ENCODE assay signal across 17 cellular contexts in genomic region chr11:3089236-3090061, GRCh38. TPM values are rescaled to one million over a fixed set of nuclear protein-coding genes. Genes with fewer than 3 reads are reported as not detected.
DNase-seq lines count a peak whose midpoint lies in the region; ATAC-seq, FAIRE-seq and TF ChIP-seq lines count a peak whose summit lies in the region.
"Had no signal": no experiment of that assay in that cellular context is flagged by ENCODE, and none has a peak within 500 bp of the region (broad histone marks: within the 10 kb centered on the region; RNA-seq: fewer than 3 reads in every experiment).

No MANE protein-coding gene starts in this region.

- no peak overlapping the region for H3K4me3 Mint-ChIP-seq in activated CD8-positive, alpha-beta T cell treated with anti-CD3 and anti-CD28 coated beads, Interleukin-2, amount 10 ng/mL, durations not matched to agents 7 days and 5 days
- no peak overlapping the region for H3K4me3 Mint-ChIP-seq in mesothelial cell of epicardium
- H3K4me3 Mint-ChIP-seq: CD8-positive, alpha-beta T cell; GM23338 had no signal

- intact Hi-C loops in psoas muscle (cut with DNase I), result loop anchor here in 1 of 2 donors (2.0 kb wide), 1 partner anchor 53 kb away; no protein-coding TSS in a partner anchor

- no peaks in the 10 kb centered on the region for H3K9me3 Mint-ChIP-seq in activated CD8-positive, alpha-beta T cell treated with anti-CD3 and anti-CD28 coated beads, Interleukin-2, amount 10 ng/mL, durations not matched to agents 7 days and 5 days (ENCODE audit: insufficient read depth)
- no peaks in the 10 kb centered on the region for H3K9me3 Mint-ChIP-seq in mesothelial cell of epicardium
- H3K9me3 Mint-ChIP-seq: CD8-positive, alpha-beta T cell; GM23338 had no signal

- H3K18ac ChIP-seq in H1 (ENCODE audit: extremely low read depth, low read length), result no peak overlapping the region

- no peak overlapping the region for H3K4ac ChIP-seq in H1 (replicated peaks; ENCODE audit: insufficient read length, low read depth, low read length)

- H3K23me2 ChIP-seq in H1 (ENCODE audit: low read depth, low read length), result no peaks in the 10 kb centered on the region

- H3K27ac ChIP-seq in H1 (ENCODE audit: low read depth, low read length) (no peak overlapping the region), psoas muscle (peak overlapping the region; percentile 36)

- H3K79me1 ChIP-seq in H1 (ENCODE audit: low read depth, low read length), result no peaks in the 10 kb centered on the region

- H3K4me3 ChIP-seq in H1 (ENCODE audit: extremely low read depth in 1 of 4, insufficient read depth in 2 of 4, low read depth in 3 of 4, low read length in 4 of 4), result no peak overlapping the region
- H3K4me3 ChIP-seq in psoas muscle, result no peak overlapping the region
- H3K4me3 ChIP-seq: BLaER1 treated with 17β-estradiol and CSF1 and Interleukin-3, amounts not matched to agents 10 nM and 100 nM; GM23338 had no signal

- no peak for TF ChIP-seq CTCF in GM20000 (IDR thresholded peaks at IDR 0.05; ENCODE audit: extremely low read depth, missing control alignments)
- TF ChIP-seq CTCF in H1 (IDR thresholded peaks at IDR 0.05; ENCODE audit: control extremely low read depth in 1 of 3, insufficient read depth in 1 of 3, low read depth in 1 of 3, low read length in 3 of 3), result no peak
- no peak for TF ChIP-seq CTCF in psoas muscle (IDR thresholded peaks at IDR 0.05)
- no peak for TF ChIP-seq CTCF in mesothelial cell of epicardium (IDR thresholded peaks at IDR 0.05; ENCODE audit: unreplicated experiment)

- no peaks in the 10 kb centered on the region for H3K9me3 ChIP-seq in H1 (ENCODE audit: insufficient read depth in 2 of 2, low read depth in 1 of 2, low read length in 1 of 2)
- no peaks in the 10 kb centered on the region for H3K9me3 ChIP-seq in psoas muscle
- H3K9me3 ChIP-seq: BLaER1 treated with 17β-estradiol and CSF1 and Interleukin-3, amounts not matched to agents 10 nM and 100 nM had no signal

- H3K23ac ChIP-seq in H1 (ENCODE audit: insufficient read length), result no peak overlapping the region

- FAIRE-seq in H1 (lab: Jason Lieb, UNC), result no peak

- no peak overlapping the region for H4K91ac ChIP-seq in H1 (replicated peaks; ENCODE audit: insufficient read length, low read length)

- TF ChIP-seq RAD21 in H1 (IDR thresholded peaks at IDR 0.05 in 1 of 2, conservative IDR thresholded peaks at IDR 0.05 in 1 of 2; ENCODE audit: low read depth in 2 of 2, low read length in 2 of 2), result no peak

- H3K36me3 ChIP-seq in H1 (ENCODE audit: control insufficient read depth in 2 of 4, insufficient read depth in 4 of 4, low read length in 3 of 4), result no peaks in the 10 kb centered on the region
- H3K36me3 ChIP-seq in psoas muscle (ENCODE audit: insufficient read depth in 1 of 2, low read depth in 1 of 2), result peaks cover 0 to 3% of the 10 kb centered on the region in 2 donors

- no peak overlapping the region for H2BK15ac ChIP-seq in H1 (ENCODE audit: low read length)

- H2BK20ac ChIP-seq in H1 (ENCODE audit: low read length), result no peak overlapping the region

- no peak overlapping the region for H2AFZ ChIP-seq in H1 (ENCODE audit: low read length)
- H2AFZ ChIP-seq: GM23338 had no signal

- no peak for TF ChIP-seq EP300 in H1 (IDR thresholded peaks at IDR 0.05; ENCODE audit: borderline replicate concordance in 1 of 2, low read depth in 2 of 2, low read length in 2 of 2)

- 0 out of 2 replicates have a peak overlapping the region, but pooled peaks have one; percentile 40 for H4K8ac ChIP-seq in H1 (ENCODE audit: extremely low read depth, insufficient read depth, low read length)

- no peaks in the 10 kb centered on the region for H3K79me2 ChIP-seq in H1 (ENCODE audit: control insufficient read depth in 1 of 2, insufficient read depth in 2 of 2, low read length in 2 of 2)

- no peaks in the 10 kb centered on the region for H3K36me3 Mint-ChIP-seq in activated CD8-positive, alpha-beta T cell treated with anti-CD3 and anti-CD28 coated beads, Interleukin-2, amount 10 ng/mL, durations not matched to agents 7 days and 5 days (ENCODE audit: low read depth)
- peaks cover 6% of the 10 kb centered on the region for H3K36me3 Mint-ChIP-seq in mesothelial cell of epicardium
- H3K36me3 Mint-ChIP-seq: CD8-positive, alpha-beta T cell had no signal

- no peak overlapping the region for H2BK5ac ChIP-seq in H1 (ENCODE audit: low read depth, low read length)

- no peak overlapping the region for H3K14ac ChIP-seq in H1 (ENCODE audit: insufficient read length)

- no peak overlapping the region for H3K56ac ChIP-seq in H1 (replicated peaks; ENCODE audit: insufficient read length, low read depth, low read length)

- H3K9ac ChIP-seq in H1 (replicated peaks in 1 of 4; ENCODE audit: extremely low read depth in 1 of 4, low read depth in 3 of 4, low read length in 3 of 4), result no peak overlapping the region

- no peak for TF ChIP-seq POLR2A in H1 (IDR thresholded peaks at IDR 0.05; ENCODE audit: control extremely low read depth in 1 of 2, low read depth in 2 of 2, low read length in 2 of 2)

- no peak overlapping the region for H2AK5ac ChIP-seq in H1 (ENCODE audit: low read depth, low read length)

- DNase-seq in GM03348 (ENCODE audit: low spot score) (peak; percentile 5), GM20000 (ENCODE audit: low spot score) (peak; percentile 21), H1 (ENCODE audit: low read depth in 1 of 2, low spot score in 2 of 2) (no peak), psoas muscle (no peak), NCI-H1105 (lab: John Stamatoyannopoulos, UW) (no peak), mesothelial cell of epicardium (ENCODE audit: low spot score in 2 of 2, unreplicated experiment in 2 of 2) (no peak)
- no peak for DNase-seq in activated CD8-positive, alpha-beta T cell treated with anti-CD3 and anti-CD28 coated beads, Interleukin-2, amount 10 ng/mL, durations not matched to agents 7 days and 5 days
- DNase-seq: CD8-positive, alpha-beta T cell; KBM-7; NCI-H1417; NCI-H187 treated with DMSO at 0.1 percent for 48 hours; NCI-H2227 treated with DMSO at 0.1 percent for 48 hours; NCI-H510A treated with DMSO at 0.1 percent for 48 hours; NCI-H774 had no signal

- H3K27me3 ChIP-seq in H1 (replicated peaks in 1 of 4; ENCODE audit: control insufficient read depth in 3 of 4, extremely low read depth in 1 of 4, insufficient read depth in 3 of 4, low read length in 3 of 4), result no peaks in the 10 kb centered on the region
- no peaks in the 10 kb centered on the region for H3K27me3 ChIP-seq in psoas muscle (ENCODE audit: insufficient read depth in 3 of 3, low read length in 2 of 3)
- H3K27me3 ChIP-seq: BLaER1 treated with 17β-estradiol and CSF1 and Interleukin-3, amounts not matched to agents 10 nM and 100 nM had no signal

- WGBS in H1 (ENCODE audit: extremely low coverage in 1 of 2, insufficient coverage in 1 of 2, insufficient read length in 1 of 2, insufficient replicate concordance in 2 of 2, low coverage in 1 of 2, low lambda C conversion rate in 2 of 2, missing lambda C conversion rate in 1 of 2), 2 experiments, result 87% methylated on average over 25 of the region's 25 CpGs; no CpG with 5 or more reads in 1 of the 2 experiments
- WGBS in psoas muscle, 3 donors, result 81 to 90% (median 87%) methylated on average over 25 of the region's 25 CpGs

- H3K4me1 ChIP-seq in H1 (replicated peaks in 1 of 4; ENCODE audit: control insufficient read depth in 3 of 4, insufficient read depth in 4 of 4, low read length in 3 of 4) (peaks cover 0 to 18% (median 6%) of the 10 kb centered on the region in 4 experiments; a peak in 5 of 7 replicates), psoas muscle (peaks cover 14% of the 10 kb centered on the region)

- no peak overlapping the region for H2BK12ac ChIP-seq in H1 (ENCODE audit: low read depth, low read length)

- CTCF ChIA-PET in H1 (lab: Charles Lee; ENCODE audit: partially characterized antibody), result interaction anchor here (0.7 to 13.7 kb wide), 21 partner anchors 8 to 658 kb away, joined by 3 to 434 read pairs (median 4); partner anchors contain the start of gene CARS1
- CTCF ChIA-PET in activated CD8-positive, alpha-beta T cell treated with anti-CD3 and anti-CD28 coated beads, Interleukin-2, amount 10 ng/mL, durations not matched to agents 7 days and 5 days (lab: Charles Lee), result interaction anchor here (0.6 to 5.9 kb wide), 7 partner anchors 12 to 556 kb away, joined by 3 to 61 read pairs (median 25); partner anchors contain the start of gene PHLDA2

- H3K4me2 ChIP-seq in H1 (ENCODE audit: insufficient read depth in 1 of 2, low read depth in 2 of 2, low read length in 2 of 2), result no peak overlapping the region
- H3K4me2 ChIP-seq: GM23338 had no signal

- peaks cover 12% of the 10 kb centered on the region for H3K4me1 Mint-ChIP-seq in activated CD8-positive, alpha-beta T cell treated with anti-CD3 and anti-CD28 coated beads, Interleukin-2, amount 10 ng/mL, durations not matched to agents 7 days and 5 days (ENCODE audit: low read depth)
- no peaks in the 10 kb centered on the region for H3K4me1 Mint-ChIP-seq in mesothelial cell of epicardium

- peaks cover 0 to 2% of the 10 kb centered on the region in 2 experiments for H4K20me1 ChIP-seq in H1 (replicated peaks in 1 of 2; ENCODE audit: control insufficient read depth in 1 of 2, insufficient read depth in 2 of 2, low read length in 2 of 2)

- POLR2A ChIA-PET in H1 (lab: Charles Lee; ENCODE audit: partially characterized antibody), result interaction anchor here (0.7 to 2.9 kb wide), 9 partner anchors 32 to 96 kb away, joined by 3 to 13 read pairs (median 5); partner anchors contain the start of gene CARS1
- POLR2A ChIA-PET in activated CD8-positive, alpha-beta T cell treated with anti-CD3 and anti-CD28 coated beads, Interleukin-2, amount 10 ng/mL, durations not matched to agents 7 days and 5 days (lab: Charles Lee), result no interaction called here

- ATAC-seq in psoas muscle (peak in 1 of 4 donors; percentile 10), GM19324 (IDR thresholded peaks at IDR 0.05; ENCODE audit: low FRiP score, unreplicated experiment) (no peak)
- ATAC-seq in activated CD8-positive, alpha-beta T cell treated with anti-CD3 and anti-CD28 coated beads, Interleukin-2, amount 10 ng/mL, durations not matched to agents 7 days and 5 days, result no peak
- ATAC-seq: CD8-positive, alpha-beta T cell; GM23338 had no signal

- H3K27ac Mint-ChIP-seq in activated CD8-positive, alpha-beta T cell treated with anti-CD3 and anti-CD28 coated beads, Interleukin-2, amount 10 ng/mL, durations not matched to agents 7 days and 5 days, result no peak overlapping the region
- no peak overlapping the region for H3K27ac Mint-ChIP-seq in mesothelial cell of epicardium
- H3K27ac Mint-ChIP-seq: CD8-positive, alpha-beta T cell; GM23338 had no signal

- no peak overlapping the region for H4K5ac ChIP-seq in H1 (ENCODE audit: insufficient read length, low read depth, low read length)

- H2BK120ac ChIP-seq in H1 (replicated peaks; ENCODE audit: low read depth, low read length), result no peak overlapping the region

- peaks cover 2% of the 10 kb centered on the region for H3K27me3 Mint-ChIP-seq in activated CD8-positive, alpha-beta T cell treated with anti-CD3 and anti-CD28 coated beads, Interleukin-2, amount 10 ng/mL, durations not matched to agents 7 days and 5 days (ENCODE audit: low read depth)
- peaks cover 7% of the 10 kb centered on the region for H3K27me3 Mint-ChIP-seq in mesothelial cell of epicardium (ENCODE audit: low read depth)

RNA-seq across cellular contexts. Expression of gene CARS1, which starts 32.2 kb away (rescaled TPM):
- 89.4 and 100 TPM in 2 replicates for total RNA-seq in H1 (2021; fragmentation: NEBNext Ultra II Directional; extraction: Animal tissue kit (Norgen Biotek cat#: 25700))
- polyA plus RNA-seq in H1 (2011; rRNA removed) (44.1 and 52.2 TPM in 2 replicates), psoas muscle (10 to 100 TPM; 37.8 to 78.6 (median 77.9) TPM)
- 80.1 TPM for polyA plus RNA-seq in H1 (2011; cell fraction: cytosol; rRNA removed)
- polyA plus RNA-seq in H1 (2011; cell fraction: nucleus; rRNA removed), result 153 TPM
- 66.9 to 85.6 TPM (median 81.2 TPM) in 4 replicates for polyA plus RNA-seq in H1 (2012, experiment 1 of 2)
- polyA plus RNA-seq in H1 (2012, experiment 2 of 2), result 40.9 TPM
- 50.9 TPM for polyA plus RNA-seq in H1 (2013, experiment 1 of 2)
- polyA plus RNA-seq in H1 (2013, experiment 2 of 2), result 47.6 TPM
- 61.8 and 68.1 TPM in 2 replicates for polyA minus RNA-seq in H1 (2011; rRNA and poly(A)+ RNA removed)
- polyA minus RNA-seq in H1 (2011; cell fraction: cytosol; rRNA and poly(A)+ RNA removed), result 33.2 TPM
- polyA minus RNA-seq in H1 (2011; cell fraction: nucleus; rRNA and poly(A)+ RNA removed), result 83.4 TPM
- total RNA-seq in psoas muscle (10 to 100 TPM; 24.2 to 65.8 (median 40.2) TPM), mesothelial cell of epicardium (32.7 to 33.4 TPM (median 32.9 TPM) in 3 replicates)
- total RNA-seq in activated CD8-positive, alpha-beta T cell treated with anti-CD3 and anti-CD28 coated beads, Interleukin-2, amount 10 ng/mL, durations not matched to agents 7 days and 5 days, result 10 to 100 TPM; 74.6 to 81.5 TPM

Comparison
In these comparisons a context has a peak if more than half of its experiments do, and no peak if none do; other contexts are left out.
1. DNase-seq: peak in GM03348 (single experiment) and GM20000 (single experiment); none in H1 (0 of 2), psoas muscle (0 of 2), activated CD8-positive, alpha-beta T cell treated with anti-CD3 and anti-CD28 coated beads, Interleukin-2, amount 10 ng/mL, durations not matched to agents 7 days and 5 days (single experiment), NCI-H1105 (single experiment) and mesothelial cell of epicardium (0 of 2).